ENCODE assay signal across 8 cellular contexts in genomic region chrX:150365953-150366911, GRCh38. TPM values are rescaled to one million over a fixed set of nuclear protein-coding genes. Genes with fewer than 3 reads are reported as not detected.
DNase-seq lines count a peak whose midpoint lies in the region; ATAC-seq and TF ChIP-seq lines count a peak whose summit lies in the region.

No MANE protein-coding gene starts in this region.

- no peaks in the 10 kb centered on the region for H3K9me3 Mint-ChIP-seq in GM23338

- peaks cover 56% of the 10 kb centered on the region for H3K27me3 ChIP-seq in GM23338 (ENCODE audit: insufficient read depth)
- H3K27me3 ChIP-seq in duodenal mucosa (ENCODE audit: control insufficient read depth in 1 of 2, insufficient read depth in 2 of 2, low read length in 2 of 2): peaks cover 6 to 9% of the 10 kb centered on the region in 2 donors
- H3K27me3 ChIP-seq in lung (ENCODE audit: control insufficient read depth, insufficient read depth): peaks cover 5% of the 10 kb centered on the region
- no peaks in the 10 kb centered on the region for H3K27me3 ChIP-seq in suprapubic skin

- no peak overlapping the region for H3K27ac ChIP-seq in GM23338 (ENCODE audit: low read depth)
- H3K27ac ChIP-seq in duodenal mucosa (ENCODE audit: low read depth, low read length): peak overlapping the region; percentile 32
- H3K27ac ChIP-seq in lung (ENCODE audit: low read depth in 1 of 2, low read length in 1 of 2): peak overlapping the region; percentile 23 to 64
- peak overlapping the region; percentile 84 for H3K27ac ChIP-seq in suprapubic skin

- TF ChIP-seq POLR2A in suprapubic skin (IDR thresholded peaks at IDR 0.05): no peak

- H3K4me3 ChIP-seq in GM23338: peak overlapping the region; percentile 58
- peak overlapping the region; percentile 63 to 64 for H3K4me3 ChIP-seq in duodenal mucosa (ENCODE audit: low read depth in 1 of 2, low read length in 2 of 2)
- H3K4me3 ChIP-seq in lung: peak overlapping the region; percentile 36
- peak overlapping the region; percentile 64 for H3K4me3 ChIP-seq in suprapubic skin

- no peaks in the 10 kb centered on the region for H3K9me3 ChIP-seq in duodenal mucosa (ENCODE audit: control insufficient read depth in 1 of 2, low read length in 2 of 2)
- H3K9me3 ChIP-seq in lung (ENCODE audit: control insufficient read depth in 2 of 2, insufficient read depth in 1 of 2, low read length in 1 of 2): peaks cover 0 to 4% of the 10 kb centered on the region in 2 donors
- H3K9me3 ChIP-seq in suprapubic skin: no peaks in the 10 kb centered on the region

- H3K27ac Mint-ChIP-seq in GM23338: no peak overlapping the region

- H3K36me3 ChIP-seq in GM23338 (ENCODE audit: insufficient read depth) (no peaks in the 10 kb centered on the region), duodenal mucosa (ENCODE audit: control insufficient read depth in 1 of 2, insufficient read depth in 2 of 2, low read length in 2 of 2) (no peaks in the 10 kb centered on the region), lung (ENCODE audit: control insufficient read depth in 2 of 2, insufficient read depth in 2 of 2, low read length in 2 of 2) (no peaks in the 10 kb centered on the region), suprapubic skin (no peaks in the 10 kb centered on the region)

- no peaks in the 10 kb centered on the region for H3F3A ChIP-seq in GM23338 (replicated peaks; ENCODE audit: low read depth)

- no peak for TF ChIP-seq EP300 in suprapubic skin (IDR thresholded peaks at IDR 0.05)

- peak overlapping the region in 1 of 2 donors; percentile 43 for H3K9ac ChIP-seq in duodenal mucosa (ENCODE audit: low read depth in 1 of 2, low read length in 2 of 2)

- H3K4me3 Mint-ChIP-seq in GM23338: peak overlapping the region; percentile 72

- ATAC-seq in GM23338: peak; percentile 4
- ATAC-seq in lung (ENCODE audit: insufficient read depth, low FRiP score): no peak
- no peak for ATAC-seq in HG03196 (IDR thresholded peaks at IDR 0.05; ENCODE audit: unreplicated experiment)

- WGBS in lung, 2 donors: 3 to 30% methylated on average over 24 of the region's 24 CpGs
- WGBS in suprapubic skin: 41% methylated on average over 24 of the region's 24 CpGs

- no peaks in the 10 kb centered on the region; the same call in 1 of the 2 replicates for H3K4me1 ChIP-seq in GM23338 (ENCODE audit: insufficient read depth)
- peaks cover 0 to 10% of the 10 kb centered on the region in 2 donors for H3K4me1 ChIP-seq in duodenal mucosa (ENCODE audit: control insufficient read depth in 1 of 2, insufficient read depth in 2 of 2, low read length in 2 of 2)
- peaks cover 0 to 6% of the 10 kb centered on the region in 2 donors for H3K4me1 ChIP-seq in lung (ENCODE audit: control insufficient read depth in 2 of 2, insufficient read depth in 2 of 2, low read length in 2 of 2)
- H3K4me1 ChIP-seq in suprapubic skin: peaks cover 13% of the 10 kb centered on the region

- H3K36me3 Mint-ChIP-seq in GM23338 (ENCODE audit: low read depth): no peaks in the 10 kb centered on the region

- no peaks in the 10 kb centered on the region for H3K9me2 ChIP-seq in GM23338 (ENCODE audit: insufficient read depth)

- TF ChIP-seq CTCF in GM23338 (conservative IDR thresholded peaks at IDR 0.05; ENCODE audit: low read depth in 2 of 2) (peak in 1 of 2 experiments; percentile 21; a peak in 2 of 4 replicates), lung (IDR thresholded peaks at IDR 0.05; ENCODE audit: control extremely low read depth, extremely low read depth) (no peak), suprapubic skin (IDR thresholded peaks at IDR 0.05) (no peak)

- H3K4me1 Mint-ChIP-seq in GM23338: peaks cover 10% of the 10 kb centered on the region; the same call in 2 of the 3 replicates

- DNase-seq in GM23338 (ENCODE audit: low spot score) (peak; percentile 71), lung (ENCODE audit: low spot score) (peak; percentile 31), suprapubic skin (ENCODE audit: low spot score in 2 of 2) (peak in 1 of 2 donors; percentile 80), MV-4-11 (lab: John Stamatoyannopoulos, UW) (no peak), mucosa of gallbladder (ENCODE audit: low spot score) (no peak)

- peaks cover 51% of the 10 kb centered on the region for H3K27me3 Mint-ChIP-seq in GM23338 (ENCODE audit: insufficient read depth, low read depth, poor library complexity)

- no peaks in the 10 kb centered on the region for H4K20me1 ChIP-seq in GM23338 (replicated peaks; ENCODE audit: insufficient read depth)

- H3K4me2 ChIP-seq in GM23338: peak overlapping the region; percentile 86

- peak overlapping the region; percentile 76 for H2AFZ ChIP-seq in GM23338

- no peaks in the 10 kb centered on the region for H3K79me2 ChIP-seq in GM23338 (replicated peaks; ENCODE audit: insufficient read depth)

TF ChIP-seq in GM23338, 12 proteins besides CTCF, POLR2A, EP300 and RAD21:
- peak; percentile 29 for TF ChIP-seq EZH2 (IDR thresholded peaks at IDR 0.05; ENCODE audit: low read depth, unreplicated experiment)
- no peak for TF ChIP-seq REST (IDR thresholded peaks at IDR 0.05; ENCODE audit: unreplicated experiment)
- no peak for TF ChIP-seq CREB1 (CRISPR knock-in tag; IDR thresholded peaks at IDR 0.05; ENCODE audit: low read depth)

TF ChIP-seq in PFSK-1, 5 proteins besides CTCF, POLR2A, EP300 and RAD21:
- TF ChIP-seq FOXP2 (optimal IDR thresholded peaks at IDR 0.05; ENCODE audit: borderline replicate concordance, extremely low read depth, extremely low read length, insufficient read depth) (no peak), REST (IDR thresholded peaks at IDR 0.05; ENCODE audit: insufficient read depth in 1 of 2, low read depth in 2 of 2, low read length in 2 of 2) (no peak), POLR2AphosphoS5 (IDR thresholded peaks at IDR 0.05; ENCODE audit: low read depth, low read length) (peak; percentile 22; the same call in 1 of the 2 replicates), TAF1 (IDR thresholded peaks at IDR 0.05; ENCODE audit: borderline replicate concordance, insufficient read depth, low read length) (peak; percentile 17; the same call in 1 of the 2 replicates), SIN3A (IDR thresholded peaks at IDR 0.05; ENCODE audit: borderline replicate concordance, insufficient read depth, low read length) (0 out of 2 replicates have a peak, but pooled peaks have one; percentile 31)
TF ChIP-seq in PFSK-1: peak in this region for 3.

RNA-seq across cellular contexts. Expression of gene MAMLD1, which starts 3.1 kb away (rescaled TPM):
- total RNA-seq in GM23338 (2014; rRNA removed; shearing (Covaris generic)): 0.19 and 0.21 TPM in 2 replicates
- polyA plus RNA-seq in GM23338 (2016; fragmentation: Nextera tagmentation; extraction: Ambion mirVana) (0.12 and 0.13 TPM in 2 replicates), lung (1 to 10 TPM; 1.9 to 2.7 TPM)
- 94.8 TPM for polyA plus RNA-seq in PFSK-1 (2012; ENCODE audit: insufficient read length, low read depth)
- total RNA-seq in lung (1 to 10 TPM; 2.8 to 6.7 TPM), suprapubic skin (1 to 10 TPM in 3 of 4 donors, under 1 TPM in 1; 0.68 to 4.5 (median 3.4) TPM), mucosa of gallbladder (1.9 TPM)

Comparison
In these comparisons a context has a peak if more than half of its experiments do, and no peak if none do; other contexts are left out.
1. DNase-seq: peak in GM23338 (single experiment) and lung (single experiment); none in MV-4-11 (single experiment) and mucosa of gallbladder (single experiment).
2. Peak in every context shown above with its lines, with median percentiles within 50 percentile points of each other: H3K4me3 ChIP-seq.